Comparison of ENCODE assay signal across 9 cellular contexts in genomic region chr17:37743875-37744632, GRCh38. TPM values are rescaled to one million over a fixed set of nuclear protein-coding genes. Genes with fewer than 3 reads are reported as not detected.
DNase-seq lines count a peak whose midpoint lies in the region; ATAC-seq and TF ChIP-seq lines count a peak whose summit lies in the region.
"Had no signal": no experiment of that assay in that cellular context is flagged by ENCODE, and none has a peak within 500 bp of the region (broad histone marks: within the 10 kb centered on the region; RNA-seq: fewer than 3 reads in every experiment).

No MANE protein-coding gene starts in this region.

- H3K27me3 ChIP-seq in A673 (replicated peaks; ENCODE audit: insufficient read depth, low read depth, low read length, poor library complexity): peaks cover 92% of the 10 kb centered on the region

- peak overlapping the region; percentile 85 to 97 (median 92) for H3K4me3 Mint-ChIP-seq in nephron

- TF ChIP-seq CTCF in GM10248 (IDR thresholded peaks at IDR 0.05; ENCODE audit: control extremely low read depth, extremely low read depth, low read depth, missing control alignments): no peak
- TF ChIP-seq CTCF in coronary artery (IDR thresholded peaks at IDR 0.05): no peak
- no peak for TF ChIP-seq CTCF in nephron (IDR thresholded peaks at IDR 0.05; ENCODE audit: unreplicated experiment in 3 of 3)
- TF ChIP-seq CTCF in A673 (conservative IDR thresholded peaks at IDR 0.05; ENCODE audit: low read depth, low read length): no peak

- CTCF ChIA-PET in GM10248 (lab: Yijun Ruan, JAX) (interaction anchor here (1.5 to 2.4 kb wide), 3 partner anchors 9 to 27 kb away, joined by 3 to 8 read pairs (median 8); no protein-coding TSS in a partner anchor), A673 (lab: Charles Lee) (no interaction called here)

- H3K36me3 Mint-ChIP-seq in nephron (ENCODE audit: low read depth): peaks cover 9% of the 10 kb centered on the region

- POLR2A ChIA-PET in GM10248 (lab: Yijun Ruan, JAX): interaction anchor here (0.6 kb wide), 2 partner anchors 72 to 879 kb away, joined by 3 to 5 read pairs; no protein-coding TSS in a partner anchor
- POLR2A ChIA-PET in A673 (lab: Charles Lee; ENCODE audit: low non-redundant PET): no interaction called here

- H3K27ac Mint-ChIP-seq in nephron: peak overlapping the region; percentile 90 to 97 (median 94)

- no peak overlapping the region for H3K27ac ChIP-seq in coronary artery
- no peak overlapping the region for H3K27ac ChIP-seq in A673 (ENCODE audit: low read depth, low read length, poor library complexity, severe bottlenecking)
- H3K27ac ChIP-seq: SJSA1 had no signal

- peaks cover 100% of the 10 kb centered on the region for H3K27me3 Mint-ChIP-seq in nephron (ENCODE audit: low read depth)

- no peaks in the 10 kb centered on the region for H3K4me1 ChIP-seq in A673 (ENCODE audit: insufficient read depth, low read length, poor library complexity, severe bottlenecking)

- no peaks in the 10 kb centered on the region for H3K9me3 Mint-ChIP-seq in nephron

- H3K9me3 ChIP-seq in A673 (ENCODE audit: low read depth, low read length, poor library complexity, severe bottlenecking): no peaks in the 10 kb centered on the region

- peak overlapping the region; percentile 32 for H3K4me3 ChIP-seq in coronary artery
- H3K4me3 ChIP-seq in A673 (ENCODE audit: low read depth, low read length, poor library complexity, severe bottlenecking): no peak overlapping the region
- H3K4me3 ChIP-seq: SJSA1 had no signal

- peaks cover 10% of the 10 kb centered on the region for H3K4me1 Mint-ChIP-seq in nephron

- ATAC-seq in HG02840 (IDR thresholded peaks at IDR 0.05; ENCODE audit: low FRiP score, unreplicated experiment): peak; percentile 26

- peak; percentile 51 for DNase-seq in GM10248 (ENCODE audit: extremely low spot score)
- no peak for DNase-seq in coronary artery (ENCODE audit: low spot score)
- no peak for DNase-seq in amygdala (lab: John Stamatoyannopoulos, UW)
- no peak for DNase-seq in NK-92 treated with Interleukin-12 subunit alpha and Interleukin-12 subunit beta, amount 100 ng/mL, for 24 hours (lab: John Stamatoyannopoulos, UW)
- DNase-seq in SIG-M5 treated with dmso at 0.1 percent for 504 hours (lab: John Stamatoyannopoulos, UW; ENCODE audit: unreplicated experiment): no peak
- no peak for DNase-seq in A673 (ENCODE audit: low spot score)

- no peaks in the 10 kb centered on the region for H3K36me3 ChIP-seq in A673 (ENCODE audit: insufficient read depth, low read length, poor library complexity, severe bottlenecking)
- H3K36me3 ChIP-seq: SJSA1 had no signal

- intact Hi-C loops in A673 (cut with micrococcal nuclease; ENCODE audit: unreplicated experiment): no loop called here

- no TSS peak for BruUV-seq in A673 (replicated peaks; lab: Mats Ljungman, UMichigan)

RNA-seq across cellular contexts. Expression of gene HNF1B, which starts 0.8 kb away (rescaled TPM):
- not detected in 2 replicates for total RNA-seq in A673 (2021)
- total RNA-seq: SJSA1 had no signal
